In the genomic region with DNA sequence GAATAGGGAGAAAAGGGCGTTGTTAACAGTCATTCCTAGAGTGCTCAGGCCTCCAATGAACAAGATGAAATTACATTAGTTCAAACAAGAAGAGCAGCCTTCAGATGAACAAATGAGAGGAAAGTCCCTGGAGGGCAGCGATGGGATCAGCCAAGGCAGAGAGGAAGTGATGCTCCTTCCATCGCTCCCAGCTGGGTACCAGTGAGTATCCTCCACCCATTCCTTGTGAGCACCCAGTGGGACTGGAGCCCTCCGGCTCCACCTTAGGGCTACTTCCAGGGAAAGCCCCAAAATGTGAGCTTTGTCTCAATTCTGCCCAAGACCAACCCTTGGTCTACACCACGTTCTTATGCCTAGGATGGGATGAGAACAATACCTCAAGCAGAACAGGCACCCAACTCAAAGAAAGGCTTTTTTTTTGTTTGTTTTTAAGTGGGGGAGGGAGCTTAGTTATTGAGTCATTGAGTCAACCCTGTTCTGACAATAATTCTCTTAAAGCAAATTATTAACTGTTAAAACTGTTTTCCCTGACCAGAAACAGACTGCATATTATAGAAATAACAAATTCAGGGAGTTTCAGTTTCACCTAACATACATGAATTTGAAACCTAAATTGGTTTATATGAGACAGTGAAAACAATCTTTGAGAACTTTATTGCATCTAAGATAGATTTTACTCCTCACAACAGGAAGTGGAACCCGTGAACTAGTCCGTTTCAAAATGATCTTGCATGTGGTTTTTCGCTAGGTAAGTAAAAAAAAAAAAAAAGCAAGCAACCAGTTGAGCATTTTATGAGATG, we compare ENCODE assay signal across 9 cellular contexts.
DNase-seq lines count a peak whose midpoint lies in the region; ATAC-seq, FAIRE-seq and TF ChIP-seq lines count a peak whose summit lies in the region.
"Had no signal": no experiment of that assay in that cellular context is flagged by ENCODE, and none has a peak within 500 bp of the region (broad histone marks: within the 10 kb centered on the region; RNA-seq: fewer than 3 reads in every experiment).

No MANE protein-coding gene starts in this region.

- POLR2A ChIA-PET in CD8-positive, alpha-beta memory T cell (lab: Charles Lee): interaction anchor here (0.6 to 1.0 kb wide), 2 partner anchors 17 to 35 kb away, joined by 3 read pairs; no protein-coding TSS in a partner anchor
- POLR2A ChIA-PET in GM12878 (lab: Charles Lee): interaction anchor here (0.6 to 3.7 kb wide), 7 partner anchors 8 to 272 kb away, joined by 3 to 17 read pairs (median 3); no protein-coding TSS in a partner anchor

- H3K4me2 ChIP-seq in GM12878 (ENCODE audit: control insufficient read depth, insufficient read depth): peak overlapping the region; percentile 62

- RAD21 ChIA-PET in GM12878 (lab: Charles Lee; ENCODE audit: unreplicated experiment): interaction anchor here (0.7 to 6.6 kb wide), 10 partner anchors 8 to 356 kb away, joined by 3 to 70 read pairs (median 4); no protein-coding TSS in a partner anchor

- H3K9me3 ChIP-seq in CD8-positive, alpha-beta memory T cell (ENCODE audit: low read length): no peaks in the 10 kb centered on the region
- peaks cover 2% of the 10 kb centered on the region for H3K9me3 ChIP-seq in GM12878 (replicated peaks; ENCODE audit: control insufficient read depth, insufficient read depth, low read length)

- peaks cover 54% of the 10 kb centered on the region for H3K4me1 ChIP-seq in CD8-positive, alpha-beta memory T cell (ENCODE audit: insufficient read depth, low read length)
- peaks cover 22% of the 10 kb centered on the region for H3K4me1 ChIP-seq in GM12878 (ENCODE audit: control insufficient read depth, insufficient read depth, low read length)

- peaks cover 27% of the 10 kb centered on the region for H3K79me2 ChIP-seq in GM12878 (ENCODE audit: control insufficient read depth, insufficient read depth, low read length)

- in situ Hi-C loops in GM12878 (cut with MboI): loop anchor here (25.0 kb wide), 1 partner anchor 1262 kb away; a partner anchor contains a TSS

- 1% methylated on average over 7 of the region's 8 CpGs for WGBS in GM12878 (ENCODE audit: insufficient coverage, insufficient replicate concordance, low lambda C conversion rate, missing lambda C conversion rate)

- CTCF ChIA-PET in CD8-positive, alpha-beta memory T cell (lab: Charles Lee): interaction anchor here (1.1 to 4.1 kb wide), 4 partner anchors 9 to 32 kb away, joined by 3 to 24 read pairs (median 4); no protein-coding TSS in a partner anchor
- CTCF ChIA-PET in GM12878 (lab: Yijun Ruan, JAX): interaction anchor here (1.1 to 8.2 kb wide), 8 partner anchors 8 to 95 kb away, joined by 3 to 90 read pairs (median 6); no protein-coding TSS in a partner anchor

- ATAC-seq in GM19438 (IDR thresholded peaks at IDR 0.05; ENCODE audit: low read depth, unreplicated experiment) (peak; percentile 68), HG03439 (IDR thresholded peaks at IDR 0.05; ENCODE audit: unreplicated experiment) (peak; percentile 67), GM12878 (peak; percentile 73)

- peak overlapping the region; percentile 51 for H3K27ac ChIP-seq in CD8-positive, alpha-beta memory T cell (ENCODE audit: low read depth, low read length)
- peak overlapping the region; percentile 86 for H3K27ac ChIP-seq in GM12878 (ENCODE audit: control insufficient read depth, insufficient read depth)
- H3K27ac ChIP-seq in substantia nigra (ENCODE audit: low read depth, low read length, poor library complexity, severe bottlenecking): no peak overlapping the region

- TF ChIP-seq RAD21 in GM12878 (IDR thresholded peaks at IDR 0.05; ENCODE audit: insufficient read depth, low read depth, low read length): no peak

- H3K27ac Mint-ChIP-seq in CD8-positive, alpha-beta memory T cell: peak overlapping the region; percentile 93 to 96 (median 95)
- H3K27ac Mint-ChIP-seq: brain had no signal

- peak overlapping the region; percentile 75 to 90 (median 83) for H3K4me3 Mint-ChIP-seq in CD8-positive, alpha-beta memory T cell
- H3K4me3 Mint-ChIP-seq: brain had no signal

- H3K9ac ChIP-seq in GM12878 (ENCODE audit: control insufficient read depth, insufficient read depth, low read length): peak overlapping the region; percentile 46

- H2AFZ ChIP-seq in GM12878 (ENCODE audit: control insufficient read depth, low read depth, low read length): peak overlapping the region; percentile 29

- peak overlapping the region; percentile 60 for H3K4me3 ChIP-seq in CD8-positive, alpha-beta memory T cell (ENCODE audit: low read length)
- peak overlapping the region; percentile 31 for H3K4me3 ChIP-seq in GM12878

- H3K27me3 Mint-ChIP-seq in CD8-positive, alpha-beta memory T cell: no peaks in the 10 kb centered on the region
- H3K27me3 Mint-ChIP-seq: brain had no signal

- 0 out of 2 replicates have a peak, but pooled peaks have one; percentile 23 for TF ChIP-seq POLR2A in GM12878 (IDR thresholded peaks at IDR 0.05; ENCODE audit: low read depth, low read length)

- FAIRE-seq in GM12878 (lab: Jason Lieb, UNC): peak; percentile 71

- TF ChIP-seq EP300 in GM12878 (IDR thresholded peaks at IDR 0.05; ENCODE audit: borderline replicate concordance in 1 of 2, control insufficient read depth in 1 of 2, low read depth in 2 of 2, low read length in 2 of 2): peak; percentile 75 to 94

- H3K36me3 Mint-ChIP-seq in CD8-positive, alpha-beta memory T cell: peaks cover 3 to 25% (median 12%) of the 10 kb centered on the region in 3 donors
- H3K36me3 Mint-ChIP-seq: brain had no signal

- intact Hi-C loops in GM12878 (cut with micrococcal nuclease; ENCODE audit: unreplicated experiment): loop anchor here (1.0 to 5.0 kb wide), 4 partner anchors 19 to 1267 kb away; a partner anchor contains a TSS

- no peaks in the 10 kb centered on the region for H4K20me1 ChIP-seq in GM12878 (ENCODE audit: control insufficient read depth, insufficient read depth)

- SMC1A ChIA-PET in GM12878 (lab: Charles Lee; ENCODE audit: uncharacterized antibody, unreplicated experiment): interaction anchor here (0.8 to 10.6 kb wide), 10 partner anchors 9 to 355 kb away, joined by 3 to 152 read pairs (median 22); no protein-coding TSS in a partner anchor

- BruUV-seq in GM12878 (replicated peaks; lab: Mats Ljungman, UMichigan): no TSS peak

- TF ChIP-seq CTCF in GM12878 (IDR thresholded peaks at IDR 0.05 in 2 of 3, conservative IDR thresholded peaks at IDR 0.05 in 1 of 3; ENCODE audit: control insufficient read depth in 2 of 3, extremely low read depth in 1 of 3, insufficient read depth in 1 of 3, low read depth in 3 of 3, low read length in 3 of 3): no peak

- H3K4me1 Mint-ChIP-seq in CD8-positive, alpha-beta memory T cell: peaks cover 56 to 81% (median 69%) of the 10 kb centered on the region in 3 donors

- peaks cover 0 to 4% (median 3%) of the 10 kb centered on the region in 5 donors for H3K9me3 Mint-ChIP-seq in CD8-positive, alpha-beta memory T cell

- peak in 4 of 5 donors; percentile 32 to 76 (median 58) for DNase-seq in CD8-positive, alpha-beta memory T cell
- DNase-seq in GM12878 (ENCODE audit: low read depth, low spot score): peak; percentile 92
- DNase-seq in DMS153 (lab: John Stamatoyannopoulos, UW): no peak
- no peak for DNase-seq in NCI-H345 (lab: John Stamatoyannopoulos, UW)
- DNase-seq in ecto neural progenitor cell (ENCODE audit: low spot score): no peak
- DNase-seq in substantia nigra (lab: John Stamatoyannopoulos, UW): no peak

- no peaks in the 10 kb centered on the region for H3K27me3 ChIP-seq in CD8-positive, alpha-beta memory T cell (ENCODE audit: insufficient read depth, low read length, poor library complexity, severe bottlenecking)
- H3K27me3 ChIP-seq in GM12878 (replicated peaks in 1 of 2; ENCODE audit: control insufficient read depth in 2 of 2, insufficient read depth in 2 of 2, low read length in 1 of 2): no peaks in the 10 kb centered on the region

- no peaks in the 10 kb centered on the region for H3K36me3 ChIP-seq in CD8-positive, alpha-beta memory T cell (ENCODE audit: insufficient read depth, low read length)
- no peaks in the 10 kb centered on the region for H3K36me3 ChIP-seq in GM12878 (ENCODE audit: control insufficient read depth in 2 of 2, insufficient read depth in 2 of 2, low read length in 1 of 2)

TF ChIP-seq in GM12878, 131 proteins besides CTCF, POLR2A, EP300 and RAD21 (continues in another document):
- TF ChIP-seq, protein P1, sequence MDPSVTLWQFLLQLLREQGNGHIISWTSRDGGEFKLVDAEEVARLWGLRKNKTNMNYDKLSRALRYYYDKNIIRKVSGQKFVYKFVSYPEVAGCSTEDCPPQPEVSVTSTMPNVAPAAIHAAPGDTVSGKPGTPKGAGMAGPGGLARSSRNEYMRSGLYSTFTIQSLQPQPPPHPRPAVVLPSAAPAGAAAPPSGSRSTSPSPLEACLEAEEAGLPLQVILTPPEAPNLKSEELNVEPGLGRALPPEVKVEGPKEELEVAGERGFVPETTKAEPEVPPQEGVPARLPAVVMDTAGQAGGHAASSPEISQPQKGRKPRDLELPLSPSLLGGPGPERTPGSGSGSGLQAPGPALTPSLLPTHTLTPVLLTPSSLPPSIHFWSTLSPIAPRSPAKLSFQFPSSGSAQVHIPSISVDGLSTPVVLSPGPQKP (IDR thresholded peaks at IDR 0.05; ENCODE audit: low read depth, low read length): no peak

Comparison
In these comparisons a context has a peak if more than half of its experiments do, and no peak if none do; other contexts are left out.
1. DNase-seq: peak in CD8-positive, alpha-beta memory T cell (4 of 5) and GM12878 (single experiment); none in DMS153 (single experiment), NCI-H345 (single experiment), ecto neural progenitor cell (single experiment) and substantia nigra (0 of 49).
2. Peak in every context shown above with its lines, with median percentiles within 50 percentile points of each other: ATAC-seq.